Comparison of ENCODE assay signal across 20 cellular contexts in the genomic region with DNA sequence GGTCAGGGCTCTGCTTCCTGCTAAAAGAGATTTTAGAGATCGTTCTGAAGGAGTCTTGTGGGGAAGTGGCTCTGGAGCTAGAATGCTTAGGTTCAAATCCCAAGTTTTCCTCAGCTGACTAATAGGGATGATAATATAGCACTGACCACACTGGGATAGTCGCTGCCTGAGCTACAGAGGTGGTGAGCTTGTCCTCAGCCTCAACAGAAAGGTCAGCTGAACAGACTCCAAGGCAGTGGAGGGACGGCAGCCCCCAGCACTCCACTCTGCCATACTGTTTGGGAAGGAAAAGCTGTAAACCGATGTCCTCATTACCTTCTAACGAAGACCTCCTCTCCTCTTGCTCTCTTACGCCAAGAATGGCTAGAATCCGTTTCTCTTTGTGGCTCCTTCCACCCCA.
"Had no signal": no experiment of that assay in that cellular context is flagged by ENCODE, and none has a peak within 500 bp of the region (broad histone marks: within the 10 kb centered on the region; RNA-seq: fewer than 3 reads in every experiment).

No MANE protein-coding gene starts in this region.

- ATAC-seq: activated T-cell treated with anti-CD3 and anti-CD28 coated beads, Interleukin-2, amount 50 U/mL, for 72 hours; pancreas; sciatic nerve had no signal

- H3K4me3 Mint-ChIP-seq: activated naive CD8-positive, alpha-beta T cell; activated T-cell treated with anti-CD3 and anti-CD28 coated beads, Interleukin-2, amount 50 U/mL, for 72 hours; brain had no signal

- H3K9me3 Mint-ChIP-seq: activated T-cell treated with anti-CD3 and anti-CD28 coated beads, Interleukin-2, amount 50 U/mL, for 72 hours had no signal

- DNase-seq: activated CD4-positive, alpha-beta T cell treated with anti-CD3 and anti-CD28 coated beads for 4 hours; activated CD4-positive, alpha-beta T cell treated with anti-CD3 and anti-CD28 coated beads, Interleukin-2, amount 50 U/mL, for 4 hours; activated naive CD4-positive, alpha-beta T cell treated with Interleukin-2 at 50 U/mL for 16 hours; activated T-cell treated with anti-CD3 and anti-CD28 coated beads for 4 hours; activated T-cell treated with anti-CD3 and anti-CD28 coated beads, Interleukin-2, amount 50 U/mL, for 72 hours; cerebellar nuclear complex; colonic mucosa; dorsolateral prefrontal cortex; effector memory CD4-positive, alpha-beta T cell; islet precursor cell; left ventricle myocardium inferior; mesendoderm; nucleus accumbens; pancreas; retina; stimulated activated naive CD4-positive, alpha-beta T cell; tibial artery had no signal

- H3K27me3 Mint-ChIP-seq: activated naive CD8-positive, alpha-beta T cell; brain had no signal

- H3K27ac Mint-ChIP-seq: activated naive CD8-positive, alpha-beta T cell; activated T-cell treated with anti-CD3 and anti-CD28 coated beads, Interleukin-2, amount 50 U/mL, for 72 hours had no signal
